ENCODE assay signal across 1 cellular context in the genomic region with DNA sequence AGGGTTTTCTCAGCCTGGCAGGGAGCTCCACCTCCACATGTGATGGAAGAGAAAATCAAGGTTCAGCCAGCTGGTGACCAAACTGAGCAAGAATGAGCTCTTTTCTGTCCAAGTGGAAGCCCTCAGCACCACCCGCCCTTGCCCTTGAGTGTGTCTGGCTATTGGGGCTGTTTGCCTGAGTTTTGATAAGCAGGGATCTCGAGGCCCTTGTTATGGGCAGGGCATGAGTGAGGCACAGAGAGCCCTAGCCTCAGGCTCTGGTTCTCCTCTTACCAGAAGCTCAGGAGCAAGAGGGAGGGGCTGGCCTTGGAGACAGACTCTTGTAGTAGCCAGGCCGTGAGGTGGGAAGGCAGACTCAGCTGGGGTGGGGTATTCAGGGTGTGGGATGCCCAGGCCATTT.
TF ChIP-seq lines count a peak whose summit lies in the region.

No MANE protein-coding gene starts in this region.

TF ChIP-seq in WTC11, 78 proteins besides CTCF, POLR2A, EP300 and RAD21 (continued from another document):
- no peak for TF ChIP-seq ZNF219 (CRISPR knock-in tag; IDR thresholded peaks at IDR 0.05; ENCODE audit: borderline replicate concordance)
- TF ChIP-seq EMX1 (CRISPR knock-in tag; IDR thresholded peaks at IDR 0.05): no peak
- TF ChIP-seq SOX15 (CRISPR knock-in tag; IDR thresholded peaks at IDR 0.05): no peak
- TF ChIP-seq, protein P1, sequence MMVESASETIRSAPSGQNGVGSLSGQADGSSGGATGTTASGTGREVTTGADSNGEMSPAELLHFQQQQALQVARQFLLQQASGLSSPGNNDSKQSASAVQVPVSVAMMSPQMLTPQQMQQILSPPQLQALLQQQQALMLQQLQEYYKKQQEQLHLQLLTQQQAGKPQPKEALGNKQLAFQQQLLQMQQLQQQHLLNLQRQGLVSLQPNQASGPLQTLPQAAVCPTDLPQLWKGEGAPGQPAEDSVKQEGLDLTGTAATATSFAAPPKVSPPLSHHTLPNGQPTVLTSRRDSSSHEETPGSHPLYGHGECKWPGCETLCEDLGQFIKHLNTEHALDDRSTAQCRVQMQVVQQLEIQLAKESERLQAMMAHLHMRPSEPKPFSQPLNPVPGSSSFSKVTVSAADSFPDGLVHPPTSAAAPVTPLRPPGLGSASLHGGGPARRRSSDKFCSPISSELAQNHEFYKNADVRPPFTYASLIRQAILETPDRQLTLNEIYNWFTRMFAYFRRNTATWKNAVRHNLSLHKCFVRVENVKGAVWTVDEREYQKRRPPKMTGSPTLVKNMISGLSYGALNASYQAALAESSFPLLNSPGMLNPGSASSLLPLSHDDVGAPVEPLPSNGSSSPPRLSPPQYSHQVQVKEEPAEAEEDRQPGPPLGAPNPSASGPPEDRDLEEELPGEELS (CRISPR knock-in tag; IDR thresholded peaks at IDR 0.05): no peak
- no peak for TF ChIP-seq ZNF263 (CRISPR knock-in tag; IDR thresholded peaks at IDR 0.05; ENCODE audit: low read depth)
- no peak for TF ChIP-seq FOXK1 (CRISPR knock-in tag; IDR thresholded peaks at IDR 0.05)
- TF ChIP-seq GRHL2 (CRISPR knock-in tag; IDR thresholded peaks at IDR 0.05; ENCODE audit: insufficient replicate concordance, severe bottlenecking): no peak
- TF ChIP-seq MXD4 (CRISPR knock-in tag; IDR thresholded peaks at IDR 0.05; ENCODE audit: borderline replicate concordance): no peak
- no peak for TF ChIP-seq TP53 (CRISPR knock-in tag; IDR thresholded peaks at IDR 0.05)
